ENCODE assay signal across 8 cellular contexts in genomic region chr5:157459715-157460599, GRCh38. TPM values are rescaled to one million over a fixed set of nuclear protein-coding genes. Genes with fewer than 3 reads are reported as not detected.
DNase-seq lines count a peak whose midpoint lies in the region; ATAC-seq, FAIRE-seq and TF ChIP-seq lines count a peak whose summit lies in the region.

TSS of gene NIPAL4 (plus strand) at chr5:157460213. CDS start at chr5:157460321, 108 bp downstream.

- no peak within 1 kb of the TSS for H2AFZ ChIP-seq in Loucy (ENCODE audit: low read length)

- TF ChIP-seq RAD21 in A549 (conservative IDR thresholded peaks at IDR 0.05 in 1 of 2, IDR thresholded peaks at IDR 0.05 in 1 of 2): no peak

- no peak for TF ChIP-seq POLR2A in A549 (IDR thresholded peaks at IDR 0.05; ENCODE audit: low read length)

- 0% methylated on average over 7 of the region's 54 CpGs for WGBS in A549 (ENCODE audit: missing lambda C conversion rate)

- H3K27ac Mint-ChIP-seq in activated naive CD4-positive, alpha-beta T cell treated with anti-CD3 and anti-CD28 coated beads, Interleukin-2, amount 10 ng/mL, durations not matched to agents 7 days and 5 days: no peak within 1 kb of the TSS

- no peak within 1 kb of the TSS for H3K9ac ChIP-seq in Loucy (ENCODE audit: low read depth, low read length, poor library complexity, severe bottlenecking)

- H3K4me1 Mint-ChIP-seq in activated naive CD4-positive, alpha-beta T cell treated with anti-CD3 and anti-CD28 coated beads, Interleukin-2, amount 10 ng/mL, durations not matched to agents 7 days and 5 days: peaks cover 30% of the 10 kb centered on the region

- CTCF ChIA-PET in A549 (lab: Yijun Ruan, JAX): interaction anchor here (0.8 to 10.7 kb wide), 10 partner anchors 13 to 259 kb away, joined by 3 to 96 read pairs (median 4); no protein-coding TSS in a partner anchor
- CTCF ChIA-PET in activated naive CD4-positive, alpha-beta T cell treated with anti-CD3 and anti-CD28 coated beads, Interleukin-2, amount 10 ng/mL, durations not matched to agents 7 days and 5 days (lab: Charles Lee): interaction anchor here (0.5 to 2.8 kb wide), 6 partner anchors 9 to 136 kb away, joined by 3 to 13 read pairs (median 3); no protein-coding TSS in a partner anchor

- DNase-seq in A549 (ENCODE audit: low read depth in 1 of 2, low spot score in 1 of 2) (peak; percentile 40 to 41), left ventricle myocardium inferior (no peak), retina (peak; percentile 55), pons (ENCODE audit: low spot score) (no peak), DMS114 treated with DMSO at 0.1 percent for 48 hours (lab: John Stamatoyannopoulos, UW; ENCODE audit: unreplicated experiment) (no peak)
- DNase-seq in activated naive CD4-positive, alpha-beta T cell treated with anti-CD3 and anti-CD28 coated beads, Interleukin-2, amount 10 ng/mL, durations not matched to agents 7 days and 5 days: peak; percentile 47

- H3K36me3 ChIP-seq in Loucy (ENCODE audit: insufficient read depth, low read length) (no peaks in the 10 kb centered on the region), left ventricle myocardium inferior (no peaks in the 10 kb centered on the region)

- no peak for FAIRE-seq in A549 (lab: Jason Lieb, UNC)

- peaks cover 45% of the 10 kb centered on the region for H3K4me1 ChIP-seq in A549
- H3K4me1 ChIP-seq in Loucy (ENCODE audit: insufficient read depth, low read length, poor library complexity, severe bottlenecking): no peaks in the 10 kb centered on the region
- peaks cover 11% of the 10 kb centered on the region for H3K4me1 ChIP-seq in left ventricle myocardium inferior

- no peaks in the 10 kb centered on the region for H4K20me1 ChIP-seq in Loucy (ENCODE audit: insufficient read depth, low read length, poor library complexity, severe bottlenecking)

- peaks cover 51% of the 10 kb centered on the region for H3K27me3 Mint-ChIP-seq in activated naive CD4-positive, alpha-beta T cell treated with anti-CD3 and anti-CD28 coated beads, Interleukin-2, amount 10 ng/mL, durations not matched to agents 7 days and 5 days

- peak; percentile 67 to 84 for ATAC-seq in A549
- ATAC-seq in GM21367 (IDR thresholded peaks at IDR 0.05; ENCODE audit: unreplicated experiment): no peak

- no peaks in the 10 kb centered on the region for H3K36me3 Mint-ChIP-seq in activated naive CD4-positive, alpha-beta T cell treated with anti-CD3 and anti-CD28 coated beads, Interleukin-2, amount 10 ng/mL, durations not matched to agents 7 days and 5 days

- TF ChIP-seq EP300 in A549 (IDR thresholded peaks at IDR 0.05): no peak

- H3K9me2 ChIP-seq in Loucy (replicated peaks; ENCODE audit: low read depth, low read length): no peaks in the 10 kb centered on the region

- POLR2A ChIA-PET in A549 (lab: Yijun Ruan, JAX): interaction anchor here (0.9 to 1.5 kb wide), 4 partner anchors 12 to 272 kb away, joined by 3 to 4 read pairs (median 3); partner anchors contain the start of gene THG1L

- TF ChIP-seq CTCF in A549 (IDR thresholded peaks at IDR 0.05) (no peak), Loucy (conservative IDR thresholded peaks at IDR 0.05; ENCODE audit: low read length) (no peak), left ventricle myocardium inferior (IDR thresholded peaks at IDR 0.05; ENCODE audit: borderline replicate concordance) (no peak)

- no peaks in the 10 kb centered on the region for H3K9me3 Mint-ChIP-seq in activated naive CD4-positive, alpha-beta T cell treated with anti-CD3 and anti-CD28 coated beads, Interleukin-2, amount 10 ng/mL, durations not matched to agents 7 days and 5 days

- H3K4me3 Mint-ChIP-seq in activated naive CD4-positive, alpha-beta T cell treated with anti-CD3 and anti-CD28 coated beads, Interleukin-2, amount 10 ng/mL, durations not matched to agents 7 days and 5 days: peak within 1 kb of the TSS; percentile 60

- no peaks in the 10 kb centered on the region for H3K27me3 ChIP-seq in Loucy (ENCODE audit: insufficient read depth, low read length, poor library complexity, severe bottlenecking)
- peaks cover 39% of the 10 kb centered on the region for H3K27me3 ChIP-seq in left ventricle myocardium inferior (ENCODE audit: low read depth)

- no peaks in the 10 kb centered on the region for H3K79me2 ChIP-seq in Loucy (ENCODE audit: insufficient read depth, low read length)

- H3K4me2 ChIP-seq in A549 (peak within 1 kb of the TSS; percentile 80), Loucy (ENCODE audit: low read depth, low read length, poor library complexity, severe bottlenecking) (peak within 1 kb of the TSS; percentile 42)

- H3K4me3 ChIP-seq in A549 (peak within 1 kb of the TSS; percentile 77), Loucy (ENCODE audit: low read length, poor library complexity, severe bottlenecking) (peak within 1 kb of the TSS; percentile 40), left ventricle myocardium inferior (peak within 1 kb of the TSS; percentile 65)

- intact Hi-C loops in left ventricle myocardium inferior (cut with micrococcal nuclease): no loop called here

- H3F3A ChIP-seq in Loucy (ENCODE audit: low read depth): no peaks in the 10 kb centered on the region

- no peaks in the 10 kb centered on the region for H3K9me3 ChIP-seq in A549
- no peaks in the 10 kb centered on the region for H3K9me3 ChIP-seq in Loucy (ENCODE audit: insufficient read depth, low read depth, low read length)
- no peaks in the 10 kb centered on the region for H3K9me3 ChIP-seq in left ventricle myocardium inferior (replicated peaks)

- peak within 1 kb of the TSS; percentile 80 to 96 for H3K27ac ChIP-seq in A549
- H3K27ac ChIP-seq in left ventricle myocardium inferior (replicated peaks): no peak within 1 kb of the TSS

TF ChIP-seq in A549, 52 proteins besides CTCF, POLR2A, EP300 and RAD21:
- TF ChIP-seq HMGXB4 (CRISPR knock-in tag; IDR thresholded peaks at IDR 0.05; ENCODE audit: borderline replicate concordance): no peak
- TF ChIP-seq ELK1 (IDR thresholded peaks at IDR 0.05; ENCODE audit: low read depth, low read length): no peak
- no peak for TF ChIP-seq RCOR1 (IDR thresholded peaks at IDR 0.05; ENCODE audit: low read depth, low read length)
- TF ChIP-seq JUN (IDR thresholded peaks at IDR 0.05): peak in 1 of 2 experiments; percentile 46; a peak in 1 of 5 replicates
- no peak for TF ChIP-seq ZNF302 (CRISPR knock-in tag; IDR thresholded peaks at IDR 0.05)
- no peak for TF ChIP-seq CHD4 (IDR thresholded peaks at IDR 0.05; ENCODE audit: borderline replicate concordance)
- no peak for TF ChIP-seq PHF8 (IDR thresholded peaks at IDR 0.05; ENCODE audit: borderline replicate concordance, low read depth)
- no peak for TF ChIP-seq CBX2 (IDR thresholded peaks at IDR 0.05; ENCODE audit: borderline replicate concordance, low read depth)
- no peak for TF ChIP-seq KDM1A (IDR thresholded peaks at IDR 0.05; ENCODE audit: low read depth)
- TF ChIP-seq SREBF2 (IDR thresholded peaks at IDR 0.05): no peak
- no peak for TF ChIP-seq JUNB (IDR thresholded peaks at IDR 0.05)
- TF ChIP-seq KDM5A (IDR thresholded peaks at IDR 0.05): no peak
- TF ChIP-seq MAFK (IDR thresholded peaks at IDR 0.05; ENCODE audit: partially characterized antibody): no peak
- peak; percentile 77 for TF ChIP-seq E2F6 (IDR thresholded peaks at IDR 0.05; ENCODE audit: borderline replicate concordance, low read depth)
- TF ChIP-seq HEYL (CRISPR knock-in tag; IDR thresholded peaks at IDR 0.05): no peak
- TF ChIP-seq CEBPB (IDR thresholded peaks at IDR 0.05): peak in 1 of 2 experiments; percentile 7; a peak in 1 of 4 replicates

RNA-seq across cellular contexts. Expression of gene NIPAL4, which starts in this region (rescaled TPM):
- 8.6 and 9.5 TPM in 2 replicates for polyA plus RNA-seq in A549 (2011; rRNA removed)
- polyA plus RNA-seq in A549 (2012; cell fraction: cytosol; rRNA removed): 7.3 and 10.2 TPM in 2 replicates
- polyA plus RNA-seq in A549 (2012; cell fraction: nucleus; rRNA removed): 9.0 and 10.7 TPM in 2 replicates
- 8.8 to 10.2 TPM (median 8.9 TPM) in 3 replicates for polyA plus RNA-seq in A549 (2017; fragmentation: RNase III; extraction: RNeasy Plus Mini Kit Qiagen cat#74134 plus additional on column Dnase treatment)
- 9.1 and 13.1 TPM in 2 replicates for polyA minus RNA-seq in A549 (2011; rRNA and poly(A)+ RNA removed)
- total RNA-seq in left ventricle myocardium inferior: not detected

Comparison
In these comparisons a context has a peak if more than half of its experiments do, and no peak if none do; other contexts are left out.
1. DNase-seq: peak in A549 (2 of 2), activated naive CD4-positive, alpha-beta T cell treated with anti-CD3 and anti-CD28 coated beads, Interleukin-2, amount 10 ng/mL, durations not matched to agents 7 days and 5 days (single experiment) and retina (single experiment); none in left ventricle myocardium inferior (single experiment), pons (single experiment) and DMS114 treated with DMSO at 0.1 percent for 48 hours (single experiment).
2. Peak in every context shown above with its lines, with median percentiles within 50 percentile points of each other: H3K4me3 ChIP-seq.